12 cellular contexts compared by ENCODE assay signal in the genomic region with DNA sequence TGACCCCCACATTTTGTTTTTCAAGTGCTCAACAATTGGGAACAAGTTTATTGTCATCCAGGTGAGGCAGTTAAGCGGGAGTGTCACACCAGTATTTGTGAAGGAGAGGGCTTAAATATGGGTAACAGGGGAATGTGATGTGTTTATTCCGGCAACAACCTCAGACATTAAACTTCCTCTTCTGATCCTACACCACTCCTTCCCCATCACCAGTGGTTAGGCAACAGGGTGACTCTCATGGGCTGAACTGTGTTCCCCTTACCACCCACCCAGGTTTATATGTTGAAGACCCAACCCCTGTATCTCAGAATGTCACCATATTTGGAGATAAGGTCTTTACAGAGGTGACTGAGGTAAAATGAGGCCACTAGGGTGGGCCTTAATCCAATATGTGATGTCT. TPM values are rescaled to one million over a fixed set of nuclear protein-coding genes. Genes with fewer than 3 reads are reported as not detected.
DNase-seq lines count a peak whose midpoint lies in the region; ATAC-seq, FAIRE-seq and TF ChIP-seq lines count a peak whose summit lies in the region.
"Had no signal": no experiment of that assay in that cellular context is flagged by ENCODE, and none has a peak within 500 bp of the region (broad histone marks: within the 10 kb centered on the region; RNA-seq: fewer than 3 reads in every experiment).

No MANE protein-coding gene starts in this region.

- H3K9ac ChIP-seq in HepG2 (ENCODE audit: insufficient read depth, low read depth, low read length), result no peak overlapping the region

- 83% methylated on average over 2 of the region's 2 CpGs for WGBS in right lobe of liver (ENCODE audit: insufficient coverage, low coverage, low lambda C conversion rate, missing lambda C conversion rate)
- 82% methylated on average over 2 of the region's 2 CpGs for WGBS in HepG2 (ENCODE audit: low lambda C conversion rate)
- 84% methylated on average over 2 of the region's 2 CpGs for WGBS in hepatocyte (ENCODE audit: low lambda C conversion rate, missing lambda C conversion rate)

- no TSS peak for BruUV-seq in HepG2 (replicated peaks; lab: Mats Ljungman, UMichigan)

- H3K79me2 ChIP-seq in HepG2 (ENCODE audit: insufficient read depth, low read length), result no peaks in the 10 kb centered on the region
- H3K79me2 ChIP-seq in hepatocyte, result no peaks in the 10 kb centered on the region

- H3K4me3 ChIP-seq in right lobe of liver (no peak overlapping the region), HepG2 (replicated peaks in 1 of 3; ENCODE audit: insufficient read depth in 1 of 3, low read depth in 2 of 3, low read length in 3 of 3) (no peak overlapping the region), hepatocyte (no peak overlapping the region), upper lobe of right lung (no peak overlapping the region)

- no peaks in the 10 kb centered on the region for H3K9me3 ChIP-seq in right lobe of liver
- H3K9me3 ChIP-seq in HepG2 (ENCODE audit: low read length), result no peaks in the 10 kb centered on the region
- H3K9me3 ChIP-seq in hepatocyte (ENCODE audit: low read depth), result no peaks in the 10 kb centered on the region
- no peaks in the 10 kb centered on the region for H3K9me3 ChIP-seq in upper lobe of right lung

- H3K27me3 ChIP-seq in right lobe of liver (no peaks in the 10 kb centered on the region), HepG2 (ENCODE audit: control insufficient read depth in 1 of 2, insufficient read depth in 2 of 2, low read length in 2 of 2) (peaks cover 0 to 17% of the 10 kb centered on the region in 2 experiments; a peak in 4 of 5 replicates), hepatocyte (no peaks in the 10 kb centered on the region), upper lobe of right lung (no peaks in the 10 kb centered on the region)

- no peak for TF ChIP-seq RAD21 in HepG2 (CRISPR knock-in tag; IDR thresholded peaks at IDR 0.05)

- H2AFZ ChIP-seq in HepG2 (ENCODE audit: low read length) (no peak overlapping the region), hepatocyte (peak overlapping the region; percentile 1)

- TF ChIP-seq EP300 in HepG2 (IDR thresholded peaks at IDR 0.05; ENCODE audit: low read depth in 2 of 2, low read length in 2 of 2) (no peak), HepG2 (CRISPR knock-in tag; IDR thresholded peaks at IDR 0.05; ENCODE audit: borderline replicate concordance) (no peak)

- CTCF ChIA-PET in HepG2 (lab: Yijun Ruan, JAX; ENCODE audit: low intra/inter-chr PET ratio, low total read pairs), result interaction anchor here (2.1 kb wide), 1 partner anchor 77 kb away, joined by 20 read pairs; no protein-coding TSS in a partner anchor

- H3K9me2 ChIP-seq in hepatocyte (replicated peaks; ENCODE audit: insufficient read depth), result no peaks in the 10 kb centered on the region

- POLR2A ChIA-PET in HepG2 (lab: Yijun Ruan, JAX), result no interaction called here

- no peak overlapping the region for H3K4me2 ChIP-seq in HepG2 (ENCODE audit: low read depth, low read length)
- peak overlapping the region; percentile 95 for H3K4me2 ChIP-seq in hepatocyte

- TF ChIP-seq POLR2A in right lobe of liver (IDR thresholded peaks at IDR 0.05) (no peak), HepG2 (IDR thresholded peaks at IDR 0.05; ENCODE audit: insufficient read depth in 1 of 2, low read depth in 2 of 2, low read length in 2 of 2) (no peak)

- no peak overlapping the region for H3K27ac ChIP-seq in right lobe of liver
- no peak overlapping the region for H3K27ac ChIP-seq in HepG2 (ENCODE audit: extremely low read length, insufficient read depth, low read length)
- H3K27ac ChIP-seq in hepatocyte, result peak overlapping the region; percentile 93
- H3K27ac ChIP-seq in upper lobe of right lung, result no peak overlapping the region

- no peak for FAIRE-seq in HepG2 (lab: Jason Lieb, UNC)
- FAIRE-seq: D721Med had no signal

- intact Hi-C loops in right lobe of liver (cut with DNase I), result no loop called here
- intact Hi-C loops in HepG2 (cut with micrococcal nuclease; ENCODE audit: unreplicated experiment), result loop anchor here (1.0 kb wide), 1 partner anchor 77 kb away; no protein-coding TSS in a partner anchor
- intact Hi-C loops in upper lobe of right lung (cut with DNase I), result no loop called here

- DNase-seq in right lobe of liver, result no peak
- DNase-seq in HepG2 (ENCODE audit: low spot score), result no peak
- DNase-seq in SKM-1 (lab: John Stamatoyannopoulos, UW; ENCODE audit: unreplicated experiment), result peak; percentile 64
- DNase-seq in hepatocyte (ENCODE audit: low spot score), result no peak
- no peak for DNase-seq in upper lobe of right lung
- no peak for DNase-seq in DMS153 (lab: John Stamatoyannopoulos, UW)
- no peak for DNase-seq in OCI-M2 (lab: John Stamatoyannopoulos, UW; ENCODE audit: unreplicated experiment)
- no peak for DNase-seq in NCI-H524 (lab: John Stamatoyannopoulos, UW)
- DNase-seq: activated CD4-positive, alpha-beta T cell treated with anti-CD3 and anti-CD28 coated beads for 4 hours; SHP77 had no signal

- TF ChIP-seq CTCF in right lobe of liver (IDR thresholded peaks at IDR 0.05) (no peak), HepG2 (CRISPR knock-in tag; IDR thresholded peaks at IDR 0.05) (no peak), hepatocyte (IDR thresholded peaks at IDR 0.05; ENCODE audit: poor library complexity) (no peak), upper lobe of right lung (IDR thresholded peaks at IDR 0.05) (no peak)

- no peaks in the 10 kb centered on the region for H4K20me1 ChIP-seq in HepG2 (ENCODE audit: insufficient read depth, low read length)
- no peaks in the 10 kb centered on the region for H4K20me1 ChIP-seq in hepatocyte (ENCODE audit: insufficient read depth, poor library complexity, severe bottlenecking)

- ATAC-seq in right lobe of liver, result peak in 3 of 4 donors; percentile 20 to 57 (median 37)
- ATAC-seq in HepG2, result no peak
- ATAC-seq in upper lobe of right lung, result peak; percentile 65

- H3K36me3 ChIP-seq in right lobe of liver, result no peaks in the 10 kb centered on the region
- H3K36me3 ChIP-seq in HepG2 (replicated peaks in 1 of 2; ENCODE audit: control insufficient read depth in 1 of 2, insufficient read depth in 2 of 2, low read length in 2 of 2), result no peaks in the 10 kb centered on the region
- no peaks in the 10 kb centered on the region for H3K36me3 ChIP-seq in hepatocyte (replicated peaks; ENCODE audit: insufficient read depth, low read depth)
- no peaks in the 10 kb centered on the region for H3K36me3 ChIP-seq in upper lobe of right lung

- H3K4me1 ChIP-seq in right lobe of liver, result peaks cover 0 to 3% (median 0%) of the 10 kb centered on the region in 4 donors
- peaks cover 13% of the 10 kb centered on the region for H3K4me1 ChIP-seq in HepG2 (ENCODE audit: insufficient read depth, low read length)
- H3K4me1 ChIP-seq in hepatocyte (ENCODE audit: insufficient read depth), result peaks cover 9% of the 10 kb centered on the region
- peaks cover 5% of the 10 kb centered on the region for H3K4me1 ChIP-seq in upper lobe of right lung

- in situ Hi-C loops in HepG2 (cut with HindIII; ENCODE audit: extremely low pct_ligation_motif_present, low pct_unique_long_range_greater_than_20kb), result no loop called here

RNA-seq across cellular contexts. Expression of a gene that starts 52.1 kb away (rescaled TPM):
- total RNA-seq in right lobe of liver, result not detected
- total RNA-seq in HepG2 (2016; rRNA removed; fragmentation: Illumina TruSeq; extraction: Trizol), result not detected in 2 replicates
- not detected in 2 replicates for total RNA-seq in HepG2 (2016; cell fraction: cytosol; rRNA removed; fragmentation: Illumina TruSeq; extraction: Trizol; ENCODE audit: low read depth)
- total RNA-seq in HepG2 (2016; cell fraction: insoluble cytoplasmic fraction; rRNA removed; fragmentation: Illumina TruSeq; extraction: Trizol), result not detected in 2 replicates
- not detected in 2 replicates for total RNA-seq in HepG2 (2016; cell fraction: membrane; rRNA removed; fragmentation: Illumina TruSeq; extraction: Trizol)
- total RNA-seq in HepG2 (2016; cell fraction: nucleus; rRNA removed; fragmentation: Illumina TruSeq; extraction: Trizol), result not detected in 2 replicates
- not detected in 2 replicates for polyA plus RNA-seq in HepG2 (2011; rRNA removed)
- 0.04 TPM in 1 of 2 replicates, not detected in the other for polyA plus RNA-seq in HepG2 (2011; cell fraction: cytosol; rRNA removed)
- polyA plus RNA-seq in HepG2 (2011; cell fraction: nucleus; rRNA removed), result not detected in 2 replicates
- polyA plus RNA-seq in HepG2 (2012), result not detected in 2 replicates
- not detected in 2 replicates for polyA plus RNA-seq in HepG2 (2016; cell fraction: cytosol; fragmentation: Illumina TruSeq; extraction: Trizol; ENCODE audit: low read depth)
- polyA plus RNA-seq in HepG2 (2016; cell fraction: insoluble cytoplasmic fraction; fragmentation: Illumina TruSeq; extraction: Trizol; ENCODE audit: low read depth), result not detected in 2 replicates
- polyA plus RNA-seq in HepG2 (2016; cell fraction: membrane; fragmentation: Illumina TruSeq; extraction: Trizol; ENCODE audit: low read depth), result not detected in 2 replicates
- polyA plus RNA-seq in HepG2 (2016; cell fraction: nucleus; fragmentation: Illumina TruSeq; extraction: Trizol; ENCODE audit: insufficient read depth, low read depth), result not detected in 2 replicates
- 133 TPM in 1 of 2 replicates, not detected in the other for polyA minus RNA-seq in HepG2 (2011; rRNA and poly(A)+ RNA removed; ENCODE audit: low replicate concordance)
- 0.59 TPM in 1 of 2 replicates, not detected in the other for polyA minus RNA-seq in HepG2 (2011; cell fraction: cytosol; rRNA and poly(A)+ RNA removed)
- polyA minus RNA-seq in HepG2 (2011; cell fraction: nucleus; rRNA and poly(A)+ RNA removed), result 0.26 TPM in 1 of 2 replicates, not detected in the other
- 1.2 and 2.0 TPM in 2 replicates for total RNA-seq in hepatocyte
- polyA plus RNA-seq in hepatocyte, result 0.40 TPM in 1 of 2 replicates, not detected in the other
- total RNA-seq in upper lobe of right lung, result 6.1 TPM
- total RNA-seq: mononuclear cell had no signal

RNA-seq across cellular contexts. Expression of a gene that starts 58.3 kb away (rescaled TPM):
- total RNA-seq in right lobe of liver (10 to 100 TPM; 12.7 to 17.8 (median 15.2) TPM), HepG2 (2016; rRNA removed; fragmentation: Illumina TruSeq; extraction: Trizol) (27.6 and 29.6 TPM in 2 replicates), hepatocyte (16.1 and 18.6 TPM in 2 replicates), upper lobe of right lung (35.0 TPM)
- total RNA-seq in HepG2 (2016; cell fraction: cytosol; rRNA removed; fragmentation: Illumina TruSeq; extraction: Trizol; ENCODE audit: low read depth), result 53.0 and 63.9 TPM in 2 replicates
- total RNA-seq in HepG2 (2016; cell fraction: insoluble cytoplasmic fraction; rRNA removed; fragmentation: Illumina TruSeq; extraction: Trizol), result 21.6 and 28.6 TPM in 2 replicates
- total RNA-seq in HepG2 (2016; cell fraction: membrane; rRNA removed; fragmentation: Illumina TruSeq; extraction: Trizol), result 57.1 and 61.7 TPM in 2 replicates
- total RNA-seq in HepG2 (2016; cell fraction: nucleus; rRNA removed; fragmentation: Illumina TruSeq; extraction: Trizol), result 13.6 and 16.9 TPM in 2 replicates
- polyA plus RNA-seq in HepG2 (2011; rRNA removed) (6.5 and 8.0 TPM in 2 replicates), hepatocyte (22.9 and 27.6 TPM in 2 replicates)
- polyA plus RNA-seq in HepG2 (2011; cell fraction: cytosol; rRNA removed), result 5.1 and 6.7 TPM in 2 replicates
- 2.7 and 2.9 TPM in 2 replicates for polyA plus RNA-seq in HepG2 (2011; cell fraction: nucleus; rRNA removed)
- 9.7 and 12.4 TPM in 2 replicates for polyA plus RNA-seq in HepG2 (2012)
- polyA plus RNA-seq in HepG2 (2016; cell fraction: cytosol; fragmentation: Illumina TruSeq; extraction: Trizol; ENCODE audit: low read depth), result 115 and 150 TPM in 2 replicates
- polyA plus RNA-seq in HepG2 (2016; cell fraction: insoluble cytoplasmic fraction; fragmentation: Illumina TruSeq; extraction: Trizol; ENCODE audit: low read depth), result 35.0 and 35.4 TPM in 2 replicates
- polyA plus RNA-seq in HepG2 (2016; cell fraction: membrane; fragmentation: Illumina TruSeq; extraction: Trizol; ENCODE audit: low read depth), result 81.5 and 91.1 TPM in 2 replicates
- polyA plus RNA-seq in HepG2 (2016; cell fraction: nucleus; fragmentation: Illumina TruSeq; extraction: Trizol; ENCODE audit: insufficient read depth, low read depth), result 29.5 and 30.1 TPM in 2 replicates
- polyA minus RNA-seq in HepG2 (2011; rRNA and poly(A)+ RNA removed; ENCODE audit: low replicate concordance), result 6.4 and 12.9 TPM in 2 replicates
- 5.0 and 5.7 TPM in 2 replicates for polyA minus RNA-seq in HepG2 (2011; cell fraction: cytosol; rRNA and poly(A)+ RNA removed)
- polyA minus RNA-seq in HepG2 (2011; cell fraction: nucleus; rRNA and poly(A)+ RNA removed), result 10.2 and 13.0 TPM in 2 replicates
